22 cellular contexts compared by ENCODE assay signal in the genomic region with DNA sequence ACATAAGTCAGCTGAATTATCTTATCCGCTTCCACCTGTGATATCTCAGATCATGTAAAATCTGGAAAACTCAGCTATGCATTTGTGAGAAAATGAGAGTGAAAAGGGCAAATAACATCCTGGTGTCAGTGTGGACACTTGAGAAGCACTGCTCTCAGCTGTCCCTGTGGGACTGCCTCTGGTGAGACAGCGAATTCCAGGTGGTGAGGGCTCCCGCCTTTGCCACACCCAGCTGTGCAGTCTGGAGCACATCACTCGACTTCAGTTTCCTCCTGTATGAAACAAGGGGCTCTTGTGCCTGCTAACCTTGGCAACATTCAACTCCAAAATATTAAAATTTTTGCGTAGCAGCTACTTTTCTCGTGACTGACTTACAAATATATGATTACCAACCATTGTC.
DNase-seq lines count a peak whose midpoint lies in the region; ATAC-seq lines count a peak whose summit lies in the region.
"Had no signal": no experiment of that assay in that cellular context is flagged by ENCODE, and none has a peak within 500 bp of the region (broad histone marks: within the 10 kb centered on the region; RNA-seq: fewer than 3 reads in every experiment).

No MANE protein-coding gene starts in this region.

- no peaks in the 10 kb centered on the region for H3K4me1 ChIP-seq in mesendoderm (ENCODE audit: control insufficient read depth, low read depth, low read length)
- H3K4me1 ChIP-seq: prostate gland, upper lobe of left lung had no signal

- H3K79me2 ChIP-seq in mesendoderm (ENCODE audit: control insufficient read depth, insufficient read depth, low read length): no peaks in the 10 kb centered on the region

- H3K23ac ChIP-seq in mesendoderm (ENCODE audit: low read length): no peak overlapping the region

- no peak overlapping the region for H3K4ac ChIP-seq in mesendoderm (ENCODE audit: low read depth, low read length)

- ATAC-seq in T-cell (replicated peaks in 1 of 4): no peak
- ATAC-seq: activated naive CD8-positive, alpha-beta T cell treated with anti-CD3 and anti-CD28 coated beads, Interleukin-2, amount 50 U/mL, for 24 hours; Panc1 had no signal

- no peaks in the 10 kb centered on the region for H3K4me1 Mint-ChIP-seq in T-cell
- H3K4me1 Mint-ChIP-seq: activated naive CD8-positive, alpha-beta T cell treated with anti-CD3 and anti-CD28 coated beads, Interleukin-2, amount 50 U/mL, for 24 hours had no signal

- H3K9me3 Mint-ChIP-seq in T-cell: no peaks in the 10 kb centered on the region
- H3K9me3 Mint-ChIP-seq: activated naive CD8-positive, alpha-beta T cell treated with anti-CD3 and anti-CD28 coated beads, Interleukin-2, amount 50 U/mL, for 24 hours; CD4-positive, CD25-positive, alpha-beta regulatory T cell had no signal

- no peak overlapping the region for H3K56ac ChIP-seq in mesendoderm (ENCODE audit: low read length)

- H2BK120ac ChIP-seq in mesendoderm (ENCODE audit: low read depth, low read length): no peak overlapping the region

- H3K4me2 ChIP-seq in mesendoderm (ENCODE audit: low read length): no peak overlapping the region

- peaks cover 51% of the 10 kb centered on the region for H3K36me3 Mint-ChIP-seq in T-cell

- H2BK5ac ChIP-seq in mesendoderm (ENCODE audit: low read length): no peak overlapping the region

- H4K8ac ChIP-seq in mesendoderm (ENCODE audit: low read depth, low read length): no peak overlapping the region

- H3K27me3 ChIP-seq in mesendoderm (ENCODE audit: insufficient read depth, low read length, poor library complexity): peaks cover 2% of the 10 kb centered on the region
- H3K27me3 ChIP-seq: neutrophil, upper lobe of left lung had no signal

- POLR2A ChIA-PET in T-cell (lab: Charles Lee): no interaction called here

- H3K18ac ChIP-seq in mesendoderm (ENCODE audit: low read length): no peak overlapping the region

- no peak overlapping the region for H3K4me3 ChIP-seq in mesendoderm (ENCODE audit: low read length)
- H3K4me3 ChIP-seq: prostate gland, upper lobe of left lung had no signal

- H3K79me1 ChIP-seq in mesendoderm (ENCODE audit: low read length): no peaks in the 10 kb centered on the region

- no peaks in the 10 kb centered on the region for H3K27me3 Mint-ChIP-seq in T-cell
- H3K27me3 Mint-ChIP-seq: activated naive CD8-positive, alpha-beta T cell treated with anti-CD3 and anti-CD28 coated beads, Interleukin-2, amount 50 U/mL, for 24 hours; CD4-positive, CD25-positive, alpha-beta regulatory T cell had no signal

- no peak overlapping the region for H4K5ac ChIP-seq in mesendoderm (ENCODE audit: low read length)

- CTCF ChIA-PET in T-cell (lab: Charles Lee): no interaction called here

- H3K27ac ChIP-seq in mesendoderm (ENCODE audit: low read depth, low read length): no peak overlapping the region
- H3K27ac ChIP-seq: neutrophil, prostate gland, upper lobe of left lung had no signal

- no peak overlapping the region for H2AK5ac ChIP-seq in mesendoderm (ENCODE audit: low read length)

- no peaks in the 10 kb centered on the region for H3K36me3 ChIP-seq in mesendoderm (ENCODE audit: control insufficient read depth, insufficient read depth, low read length)
- H3K36me3 ChIP-seq: prostate gland, upper lobe of left lung had no signal

- no peak overlapping the region for H3K4me3 Mint-ChIP-seq in T-cell
- H3K4me3 Mint-ChIP-seq: activated naive CD8-positive, alpha-beta T cell treated with anti-CD3 and anti-CD28 coated beads, Interleukin-2, amount 50 U/mL, for 24 hours; CD4-positive, CD25-positive, alpha-beta regulatory T cell had no signal

- H2BK15ac ChIP-seq in mesendoderm (replicated peaks; ENCODE audit: low read depth): no peak overlapping the region

- no CpG with 5 or more reads among the region's 6 CpGs for WGBS in mesendoderm (ENCODE audit: extremely low coverage, insufficient coverage, low lambda C conversion rate)

- peak; percentile 19 for DNase-seq in DMS53 (lab: John Stamatoyannopoulos, UW)
- no peak for DNase-seq in DMS53 treated with DMSO at 0.1 percent for 48 hours (lab: John Stamatoyannopoulos, UW; ENCODE audit: unreplicated experiment)
- DNase-seq in NCI-H1417 (lab: John Stamatoyannopoulos, UW): peak; percentile 55 to 79 (median 63)
- DNase-seq in NCI-H526 treated with DMSO at 0.1 percent for 48 hours (lab: John Stamatoyannopoulos, UW): peak; percentile 2
- peak; percentile 24 for DNase-seq in mesendoderm
- no peak for DNase-seq in activated effector memory CD4-positive, alpha-beta T cell treated with anti-CD3 and anti-CD28 coated beads, Interleukin-2, amount 50 U/mL, for 16 hours
- no peak for DNase-seq in T-cell
- DNase-seq in NCI-H2029 treated with DMSO at 0.1 percent for 48 hours (lab: John Stamatoyannopoulos, UW): no peak
- DNase-seq: 8988T; activated CD4-positive, alpha-beta T cell treated with anti-CD3 and anti-CD28 coated beads for 1 hour; activated gamma-delta T cell treated with Interleukin-2 at 50 U/mL for 16 hours; activated naive CD8-positive, alpha-beta T cell treated with anti-CD3 and anti-CD28 coated beads, Interleukin-2, amount 50 U/mL, for 24 hours; CD4-positive, CD25-positive, alpha-beta regulatory T cell; cerebellar nuclear complex; H7; KBM-7; kidney; NCI-H1694 treated with DMSO at 0.1 percent for 48 hours; upper lobe of left lung had no signal

- no peak overlapping the region for H3K9ac ChIP-seq in mesendoderm (ENCODE audit: low read length)

- no peak overlapping the region for H3K27ac Mint-ChIP-seq in T-cell
- H3K27ac Mint-ChIP-seq: activated naive CD8-positive, alpha-beta T cell treated with anti-CD3 and anti-CD28 coated beads, Interleukin-2, amount 50 U/mL, for 24 hours had no signal

Comparison
In these comparisons a context has a peak if more than half of its experiments do, and no peak if none do; other contexts are left out.
1. DNase-seq: peak in DMS53 (single experiment), NCI-H1417 (3 of 3), NCI-H526 treated with DMSO at 0.1 percent for 48 hours (single experiment) and mesendoderm (single experiment); none in DMS53 treated with DMSO at 0.1 percent for 48 hours (single experiment), activated effector memory CD4-positive, alpha-beta T cell treated with anti-CD3 and anti-CD28 coated beads, Interleukin-2, amount 50 U/mL, for 16 hours (single experiment), T-cell (0 of 34) and NCI-H2029 treated with DMSO at 0.1 percent for 48 hours (single experiment).